Comparison of ENCODE assay signal across 1 cellular context in the genomic region with DNA sequence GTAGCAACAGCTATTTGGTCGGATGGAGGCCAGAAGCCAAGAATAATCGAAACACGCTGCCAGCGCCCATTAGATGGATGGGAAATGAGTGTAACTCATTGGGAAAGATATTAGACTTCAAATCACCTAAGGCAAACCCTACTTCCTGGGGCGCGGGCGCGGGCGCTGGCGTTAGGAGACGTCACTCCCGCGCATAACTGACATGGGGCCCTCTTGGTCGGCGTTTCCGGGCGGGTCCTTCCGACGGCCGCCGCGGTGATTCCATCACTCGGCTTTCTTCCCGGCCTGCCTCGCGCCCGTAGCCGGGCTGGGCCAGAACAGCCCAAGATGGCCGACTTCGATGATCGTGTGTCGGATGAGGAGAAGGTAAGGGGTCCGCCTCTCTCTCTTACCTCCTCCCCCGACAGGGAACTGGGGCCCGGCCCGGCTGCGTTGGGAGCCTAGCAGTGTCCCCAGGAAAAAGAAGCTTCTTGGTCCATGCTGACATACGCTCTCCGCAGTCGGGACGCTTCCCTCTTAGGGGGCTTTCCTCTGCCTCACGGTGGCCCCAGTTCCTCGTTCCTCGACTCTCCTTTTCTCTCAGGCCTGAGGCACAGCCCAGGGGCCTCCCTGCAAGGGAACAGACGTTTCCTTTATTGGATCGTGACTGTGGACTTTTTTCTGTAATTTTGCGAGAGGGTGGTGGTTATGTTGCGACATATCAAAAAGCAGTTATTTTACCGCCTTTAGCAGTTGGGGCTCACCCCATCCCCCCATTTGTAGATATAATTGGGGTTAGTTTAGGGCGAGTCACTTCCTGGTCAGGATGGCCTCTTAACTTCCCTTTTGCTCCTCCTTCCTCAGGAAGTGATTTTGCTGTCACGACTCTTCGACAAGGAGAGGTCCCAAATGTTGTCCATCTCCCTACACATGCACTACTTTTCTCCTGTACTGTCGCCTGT.
TF ChIP-seq lines count a peak whose summit lies in the region.

A gene (plus strand): TSS at position 315 of the 941 bp plus-strand sequence. CDS start 13 bp downstream, at position 328.

TF ChIP-seq in GM12878, 131 proteins besides CTCF, POLR2A, EP300 and RAD21 (continued from another document):
- TF ChIP-seq, protein P1, sequence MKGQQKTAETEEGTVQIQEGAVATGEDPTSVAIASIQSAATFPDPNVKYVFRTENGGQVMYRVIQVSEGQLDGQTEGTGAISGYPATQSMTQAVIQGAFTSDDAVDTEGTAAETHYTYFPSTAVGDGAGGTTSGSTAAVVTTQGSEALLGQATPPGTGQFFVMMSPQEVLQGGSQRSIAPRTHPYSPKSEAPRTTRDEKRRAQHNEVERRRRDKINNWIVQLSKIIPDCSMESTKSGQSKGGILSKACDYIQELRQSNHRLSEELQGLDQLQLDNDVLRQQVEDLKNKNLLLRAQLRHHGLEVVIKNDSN (IDR thresholded peaks at IDR 0.05; ENCODE audit: borderline replicate concordance, extremely low read length, insufficient read depth, low read depth, low read length) = no peak
- TF ChIP-seq IRF4 (IDR thresholded peaks at IDR 0.05; ENCODE audit: low read depth, low read length) (no peak), SUPT20H (IDR thresholded peaks at IDR 0.05; ENCODE audit: borderline replicate concordance, control insufficient read depth, low read depth, low read length) (no peak), POU2F2 (IDR thresholded peaks at IDR 0.05; ENCODE audit: borderline replicate concordance, low read depth, low read length) (peak; percentile 60; the same call in 1 of the 3 replicates), NR2F1 (conservative IDR thresholded peaks at IDR 0.05) (no peak), CBFB (IDR thresholded peaks at IDR 0.05; ENCODE audit: low read depth) (peak; percentile 51; the same call in 1 of the 2 replicates), JUND (IDR thresholded peaks at IDR 0.05; ENCODE audit: low read depth, low read length) (no peak), CBX3 (IDR thresholded peaks at IDR 0.05; ENCODE audit: borderline replicate concordance, low read depth) (no peak), ZNF274 (IDR thresholded peaks at IDR 0.05; ENCODE audit: insufficient read depth, insufficient read length) (no peak), BRCA1 (IDR thresholded peaks at IDR 0.05; ENCODE audit: low read depth, low read length) (no peak), NR2C2 (IDR thresholded peaks at IDR 0.05; ENCODE audit: borderline replicate concordance, control insufficient read depth, insufficient read length, low read depth) (no peak), ZNF207 (IDR thresholded peaks at IDR 0.05; ENCODE audit: borderline replicate concordance) (no peak), NFXL1 (IDR thresholded peaks at IDR 0.05; ENCODE audit: borderline replicate concordance) (no peak), IKZF2 (IDR thresholded peaks at IDR 0.05) (no peak)
- TF ChIP-seq, protein P2, sequence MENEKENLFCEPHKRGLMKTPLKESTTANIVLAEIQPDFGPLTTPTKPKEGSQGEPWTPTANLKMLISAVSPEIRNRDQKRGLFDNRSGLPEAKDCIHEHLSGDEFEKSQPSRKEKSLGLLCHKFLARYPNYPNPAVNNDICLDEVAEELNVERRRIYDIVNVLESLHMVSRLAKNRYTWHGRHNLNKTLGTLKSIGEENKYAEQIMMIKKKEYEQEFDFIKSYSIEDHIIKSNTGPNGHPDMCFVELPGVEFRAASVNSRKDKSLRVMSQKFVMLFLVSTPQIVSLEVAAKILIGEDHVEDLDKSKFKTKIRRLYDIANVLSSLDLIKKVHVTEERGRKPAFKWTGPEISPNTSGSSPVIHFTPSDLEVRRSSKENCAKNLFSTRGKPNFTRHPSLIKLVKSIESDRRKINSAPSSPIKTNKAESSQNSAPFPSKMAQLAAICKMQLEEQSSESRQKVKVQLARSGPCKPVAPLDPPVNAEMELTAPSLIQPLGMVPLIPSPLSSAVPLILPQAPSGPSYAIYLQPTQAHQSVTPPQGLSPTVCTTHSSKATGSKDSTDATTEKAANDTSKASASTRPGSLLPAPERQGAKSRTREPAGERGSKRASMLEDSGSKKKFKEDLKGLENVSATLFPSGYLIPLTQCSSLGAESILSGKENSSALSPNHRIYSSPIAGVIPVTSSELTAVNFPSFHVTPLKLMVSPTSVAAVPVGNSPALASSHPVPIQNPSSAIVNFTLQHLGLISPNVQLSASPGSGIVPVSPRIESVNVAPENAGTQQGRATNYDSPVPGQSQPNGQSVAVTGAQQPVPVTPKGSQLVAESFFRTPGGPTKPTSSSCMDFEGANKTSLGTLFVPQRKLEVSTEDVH (IDR thresholded peaks at IDR 0.05; ENCODE audit: low read depth, partially characterized antibody) = peak; percentile 45
- TF ChIP-seq, protein P3, sequence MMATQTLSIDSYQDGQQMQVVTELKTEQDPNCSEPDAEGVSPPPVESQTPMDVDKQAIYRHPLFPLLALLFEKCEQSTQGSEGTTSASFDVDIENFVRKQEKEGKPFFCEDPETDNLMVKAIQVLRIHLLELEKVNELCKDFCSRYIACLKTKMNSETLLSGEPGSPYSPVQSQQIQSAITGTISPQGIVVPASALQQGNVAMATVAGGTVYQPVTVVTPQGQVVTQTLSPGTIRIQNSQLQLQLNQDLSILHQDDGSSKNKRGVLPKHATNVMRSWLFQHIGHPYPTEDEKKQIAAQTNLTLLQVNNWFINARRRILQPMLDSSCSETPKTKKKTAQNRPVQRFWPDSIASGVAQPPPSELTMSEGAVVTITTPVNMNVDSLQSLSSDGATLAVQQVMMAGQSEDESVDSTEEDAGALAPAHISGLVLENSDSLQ (IDR thresholded peaks at IDR 0.05) = peak; percentile 95
- TF ChIP-seq, protein P4, sequence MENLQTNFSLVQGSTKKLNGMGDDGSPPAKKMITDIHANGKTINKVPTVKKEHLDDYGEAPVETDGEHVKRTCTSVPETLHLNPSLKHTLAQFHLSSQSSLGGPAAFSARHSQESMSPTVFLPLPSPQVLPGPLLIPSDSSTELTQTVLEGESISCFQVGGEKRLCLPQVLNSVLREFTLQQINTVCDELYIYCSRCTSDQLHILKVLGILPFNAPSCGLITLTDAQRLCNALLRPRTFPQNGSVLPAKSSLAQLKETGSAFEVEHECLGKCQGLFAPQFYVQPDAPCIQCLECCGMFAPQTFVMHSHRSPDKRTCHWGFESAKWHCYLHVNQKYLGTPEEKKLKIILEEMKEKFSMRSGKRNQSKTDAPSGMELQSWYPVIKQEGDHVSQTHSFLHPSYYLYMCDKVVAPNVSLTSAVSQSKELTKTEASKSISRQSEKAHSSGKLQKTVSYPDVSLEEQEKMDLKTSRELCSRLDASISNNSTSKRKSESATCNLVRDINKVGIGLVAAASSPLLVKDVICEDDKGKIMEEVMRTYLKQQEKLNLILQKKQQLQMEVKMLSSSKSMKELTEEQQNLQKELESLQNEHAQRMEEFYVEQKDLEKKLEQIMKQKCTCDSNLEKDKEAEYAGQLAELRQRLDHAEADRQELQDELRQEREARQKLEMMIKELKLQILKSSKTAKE (IDR thresholded peaks at IDR 0.05; ENCODE audit: low read depth, poor library complexity, severe bottlenecking) = no peak
- TF ChIP-seq, protein P5, sequence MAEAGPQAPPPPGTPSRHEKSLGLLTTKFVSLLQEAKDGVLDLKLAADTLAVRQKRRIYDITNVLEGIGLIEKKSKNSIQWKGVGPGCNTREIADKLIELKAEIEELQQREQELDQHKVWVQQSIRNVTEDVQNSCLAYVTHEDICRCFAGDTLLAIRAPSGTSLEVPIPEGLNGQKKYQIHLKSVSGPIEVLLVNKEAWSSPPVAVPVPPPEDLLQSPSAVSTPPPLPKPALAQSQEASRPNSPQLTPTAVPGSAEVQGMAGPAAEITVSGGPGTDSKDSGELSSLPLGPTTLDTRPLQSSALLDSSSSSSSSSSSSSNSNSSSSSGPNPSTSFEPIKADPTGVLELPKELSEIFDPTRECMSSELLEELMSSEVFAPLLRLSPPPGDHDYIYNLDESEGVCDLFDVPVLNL (IDR thresholded peaks at IDR 0.05; ENCODE audit: low read depth, low read length) = no peak
